Comparison of ENCODE assay signal across 19 cellular contexts in genomic region chr5:169756071-169756765, GRCh38.
A peak's percentile ranks its signal among the peaks of the same experiment; 100 is the strongest.
DNase-seq lines count a peak whose midpoint lies in the region; ATAC-seq, FAIRE-seq and TF ChIP-seq lines count a peak whose summit lies in the region.
"Had no signal": no experiment of that assay in that cellular context is flagged by ENCODE, and none has a peak within 500 bp of the region (broad histone marks: within the 10 kb centered on the region; RNA-seq: fewer than 3 reads in every experiment).

No MANE protein-coding gene starts in this region.

- DNase-seq in T-helper 2 cell treated with Interferon-gamma antibody and Interleukin-4, amounts not matched to agents 5 μg/mL and 100 μg/mL, for 36 hours (ENCODE audit: low spot score) = no peak
- DNase-seq in T-helper 2 cell (no peak), K562 (ENCODE audit: extremely low read depth in 1 of 4, low spot score in 3 of 4) (no peak), trophoblast cell (peak; percentile 62 to 66), GM23248 (no peak), AML-193 (lab: John Stamatoyannopoulos, UW) (no peak)
- DNase-seq: 8988T; Caco-2; CD4-positive, alpha-beta T cell; GF-D8; HCEC 1CT; KG1 had no signal

- no peak overlapping the region for H3K18ac ChIP-seq in trophoblast cell (ENCODE audit: low read length)

- TF ChIP-seq EP300 in K562 (IDR thresholded peaks at IDR 0.05; ENCODE audit: low read length) = no peak

- no peaks in the 10 kb centered on the region for H3K79me2 ChIP-seq in K562 (ENCODE audit: control insufficient read depth, insufficient read depth, low read length)
- H3K79me2 ChIP-seq in trophoblast cell (ENCODE audit: control insufficient read depth, insufficient read depth, low read length, poor library complexity) = no peaks in the 10 kb centered on the region
- no peaks in the 10 kb centered on the region for H3K79me2 ChIP-seq in GM23248 (ENCODE audit: insufficient read depth)

- H4K8ac ChIP-seq in trophoblast cell (ENCODE audit: low read depth, low read length) = no peak overlapping the region

- H3K27ac ChIP-seq in K562 (ENCODE audit: extremely low read depth, low read depth, low read length) = no peak overlapping the region
- no peak overlapping the region for H3K27ac ChIP-seq in trophoblast cell (ENCODE audit: low read depth, low read length)
- H3K27ac ChIP-seq in GM23248 = no peak overlapping the region
- H3K27ac ChIP-seq: BLaER1 treated with 17β-estradiol and CSF1 and Interleukin-3, amounts not matched to agents 10 nM and 100 nM had no signal

- no peak overlapping the region for H3K14ac ChIP-seq in trophoblast cell (ENCODE audit: low read length)

- peaks cover 26% of the 10 kb centered on the region for H3F3A ChIP-seq in GM23248 (ENCODE audit: insufficient read depth)

- no peaks in the 10 kb centered on the region for H3K79me1 ChIP-seq in trophoblast cell (ENCODE audit: low read length)

- no peaks in the 10 kb centered on the region for H3K27me3 Mint-ChIP-seq in T-helper 2 cell treated with Interferon-gamma antibody and Interleukin-4, amounts not matched to agents 5 μg/mL and 100 μg/mL, for 36 hours (ENCODE audit: low read depth)
- H3K27me3 Mint-ChIP-seq: B cell; CD4-positive, alpha-beta T cell; IgD-negative memory B cell had no signal

- WGBS in K562 (ENCODE audit: insufficient coverage, low coverage, missing lambda C conversion rate) = 65% methylated on average over 10 of the region's 10 CpGs
- no CpG with 5 or more reads among the region's 10 CpGs for WGBS in trophoblast cell (ENCODE audit: extremely low coverage, insufficient coverage, insufficient read length)
- 92 to 93% methylated on average over 10 of the region's 10 CpGs for WGBS in GM23248 (ENCODE audit: low coverage in 1 of 2, low lambda C conversion rate in 2 of 2, missing lambda C conversion rate in 2 of 2), 2 experiments

- no peak overlapping the region for H2BK12ac ChIP-seq in trophoblast cell (ENCODE audit: low read length)

- peaks cover 11% of the 10 kb centered on the region for H3K4me1 Mint-ChIP-seq in T-helper 2 cell treated with Interferon-gamma antibody and Interleukin-4, amounts not matched to agents 5 μg/mL and 100 μg/mL, for 36 hours (ENCODE audit: low read depth)
- H3K4me1 Mint-ChIP-seq: B cell had no signal

- H3K9me1 ChIP-seq in K562 (ENCODE audit: control insufficient read depth, insufficient read depth, low read length) = no peaks in the 10 kb centered on the region

- ATAC-seq in HG03469 (IDR thresholded peaks at IDR 0.05; ENCODE audit: unreplicated experiment) (peak; percentile 36), K562 (no peak), HG03521 (IDR thresholded peaks at IDR 0.05; ENCODE audit: unreplicated experiment) (no peak)
- ATAC-seq: HepG2 had no signal

- no peak overlapping the region for H3K4ac ChIP-seq in trophoblast cell (ENCODE audit: low read depth, low read length)

- no peak overlapping the region for H2AFZ ChIP-seq in K562 (ENCODE audit: low read depth, low read length)
- H2AFZ ChIP-seq in trophoblast cell (ENCODE audit: insufficient read depth, low read length, poor library complexity) = no peak overlapping the region
- H2AFZ ChIP-seq in GM23248 = no peak overlapping the region

- no peaks in the 10 kb centered on the region for H3K27me3 ChIP-seq in K562 (ENCODE audit: control insufficient read depth in 2 of 2, insufficient read depth in 2 of 2, low read length in 2 of 2)
- H3K27me3 ChIP-seq in trophoblast cell (ENCODE audit: insufficient read depth, low read length) = no peaks in the 10 kb centered on the region
- no peaks in the 10 kb centered on the region for H3K27me3 ChIP-seq in GM23248 (replicated peaks; ENCODE audit: insufficient read depth)
- H3K27me3 ChIP-seq: BLaER1 treated with 17β-estradiol and CSF1 and Interleukin-3, amounts not matched to agents 10 nM and 100 nM had no signal

- no peaks in the 10 kb centered on the region; a peak in 1 of 5 replicates for H3K4me1 ChIP-seq in K562 (replicated peaks in 1 of 2; ENCODE audit: control insufficient read depth in 2 of 2, insufficient read depth in 2 of 2, low read length in 2 of 2)
- H3K4me1 ChIP-seq in trophoblast cell (ENCODE audit: control insufficient read depth in 1 of 2, insufficient read depth in 2 of 2, low read length in 2 of 2) = no peaks in the 10 kb centered on the region
- H3K4me1 ChIP-seq in GM23248 (ENCODE audit: insufficient read depth) = peaks cover 25% of the 10 kb centered on the region
- H3K4me1 ChIP-seq: Caco-2 had no signal

- in situ Hi-C loops in K562 (cut with MboI) (no loop called here), GM23248 (cut with MboI) (no loop called here)

- no peaks in the 10 kb centered on the region for H4K20me1 ChIP-seq in K562 (replicated peaks; ENCODE audit: control insufficient read depth, insufficient read depth, low read length)
- no peaks in the 10 kb centered on the region for H4K20me1 ChIP-seq in GM23248 (ENCODE audit: insufficient read depth)

- no peak overlapping the region for H3K23ac ChIP-seq in trophoblast cell (ENCODE audit: low read length)

- POLR2A ChIA-PET in K562 (lab: Yijun Ruan, JAX) = no interaction called here

- peak overlapping the region; percentile 19 for H3K27ac Mint-ChIP-seq in T-helper 2 cell treated with Interferon-gamma antibody and Interleukin-4, amounts not matched to agents 5 μg/mL and 100 μg/mL, for 36 hours
- H3K27ac Mint-ChIP-seq: B cell; CD4-positive, alpha-beta T cell had no signal

- TF ChIP-seq RAD21 in K562 (CRISPR knock-in tag; conservative IDR thresholded peaks at IDR 0.05 in 1 of 2, IDR thresholded peaks at IDR 0.05 in 1 of 2) = no peak

- H3K9ac ChIP-seq in K562 (ENCODE audit: insufficient read depth in 1 of 2, low read depth in 2 of 2, low read length in 2 of 2) (no peak overlapping the region), trophoblast cell (ENCODE audit: low read length) (no peak overlapping the region), GM23248 (no peak overlapping the region)
- H3K9ac ChIP-seq: BLaER1 treated with 17β-estradiol and CSF1 and Interleukin-3, amounts not matched to agents 10 nM and 100 nM had no signal

- TF ChIP-seq CTCF in K562 (IDR thresholded peaks at IDR 0.05 in 2 of 3, conservative IDR thresholded peaks at IDR 0.05 in 1 of 3; ENCODE audit: insufficient read depth in 2 of 3, low read depth in 1 of 3, low read length in 3 of 3) = no peak

- H3K9me3 Mint-ChIP-seq in T-helper 2 cell treated with Interferon-gamma antibody and Interleukin-4, amounts not matched to agents 5 μg/mL and 100 μg/mL, for 36 hours = no peaks in the 10 kb centered on the region
- H3K9me3 Mint-ChIP-seq: CD4-positive, alpha-beta T cell; IgD-negative memory B cell had no signal

- no peak overlapping the region for H3K4me3 Mint-ChIP-seq in T-helper 2 cell treated with Interferon-gamma antibody and Interleukin-4, amounts not matched to agents 5 μg/mL and 100 μg/mL, for 36 hours
- H3K4me3 Mint-ChIP-seq: B cell; CD4-positive, alpha-beta T cell; IgD-negative memory B cell had no signal

- no peak overlapping the region for H4K91ac ChIP-seq in trophoblast cell (ENCODE audit: low read depth, low read length)

- no peak overlapping the region for H2BK5ac ChIP-seq in trophoblast cell (ENCODE audit: low read depth, low read length, poor library complexity)

- no peaks in the 10 kb centered on the region; the same call in 1 of the 2 replicates for H3K9me2 ChIP-seq in GM23248 (ENCODE audit: insufficient read depth)

- no peak overlapping the region for H4K12ac ChIP-seq in trophoblast cell (ENCODE audit: low read depth, low read length)

- intact Hi-C loops in K562 (cut with micrococcal nuclease) = no loop called here

- H2AK5ac ChIP-seq in trophoblast cell (ENCODE audit: low read length) = no peak overlapping the region

- no TSS peak for BruUV-seq in K562 (replicated peaks; lab: Mats Ljungman, UMichigan)

- H3K4me3 ChIP-seq in K562 (no peak overlapping the region), trophoblast cell (ENCODE audit: low read depth, low read length) (no peak overlapping the region), GM23248 (no peak overlapping the region)
- H3K4me3 ChIP-seq: BLaER1 treated with 17β-estradiol and CSF1 and Interleukin-3, amounts not matched to agents 10 nM and 100 nM had no signal

- H3K4me2 ChIP-seq in K562 (ENCODE audit: insufficient read depth, low read length) (no peak overlapping the region), trophoblast cell (ENCODE audit: low read length) (no peak overlapping the region), GM23248 (ENCODE audit: unreplicated experiment) (no peak overlapping the region)
- H3K4me2 ChIP-seq: BLaER1 treated with 17β-estradiol and CSF1 and Interleukin-3, amounts not matched to agents 10 nM and 100 nM had no signal

- H2BK120ac ChIP-seq in trophoblast cell (ENCODE audit: insufficient read depth, low read length, poor library complexity) = no peak overlapping the region

- TF ChIP-seq POLR2A in K562 (conservative IDR thresholded peaks at IDR 0.05) = no peak

- no peaks in the 10 kb centered on the region; the same call in 2 of the 3 replicates for H3K36me3 ChIP-seq in K562 (ENCODE audit: control insufficient read depth, insufficient read depth, low read length)
- H3K36me3 ChIP-seq in trophoblast cell (ENCODE audit: control insufficient read depth in 1 of 2, insufficient read depth in 2 of 2, low read length in 2 of 2) = no peaks in the 10 kb centered on the region
- no peaks in the 10 kb centered on the region for H3K36me3 ChIP-seq in GM23248 (ENCODE audit: low read depth)

- CTCF ChIA-PET in K562 (lab: Yijun Ruan, JAX; ENCODE audit: low intra/inter-chr PET ratio) = no interaction called here

- peaks cover 45% of the 10 kb centered on the region for H3K36me3 Mint-ChIP-seq in T-helper 2 cell treated with Interferon-gamma antibody and Interleukin-4, amounts not matched to agents 5 μg/mL and 100 μg/mL, for 36 hours (ENCODE audit: low read depth)

- FAIRE-seq in K562 (lab: Jason Lieb, UNC) = peak; percentile 60
- FAIRE-seq: D721Med, HepG2 had no signal

- H3K9me3 ChIP-seq in K562 (replicated peaks; ENCODE audit: control insufficient read depth, insufficient read depth, low read depth, low read length) = no peaks in the 10 kb centered on the region
- H3K9me3 ChIP-seq in trophoblast cell (ENCODE audit: insufficient read depth, low read depth, low read length) = no peaks in the 10 kb centered on the region
- H3K9me3 ChIP-seq in GM23248 (ENCODE audit: low read depth) = no peaks in the 10 kb centered on the region
- H3K9me3 ChIP-seq: BLaER1 treated with 17β-estradiol and CSF1 and Interleukin-3, amounts not matched to agents 10 nM and 100 nM; Caco-2 had no signal

TF ChIP-seq in K562, 482 proteins besides CTCF, POLR2A, EP300 and RAD21 (continues in another document):
- TF ChIP-seq, protein P1, sequence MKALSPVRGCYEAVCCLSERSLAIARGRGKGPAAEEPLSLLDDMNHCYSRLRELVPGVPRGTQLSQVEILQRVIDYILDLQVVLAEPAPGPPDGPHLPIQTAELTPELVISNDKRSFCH (CRISPR knock-in tag; IDR thresholded peaks at IDR 0.05) = no peak
- TF ChIP-seq, protein P1 (tag; IDR thresholded peaks at IDR 0.05) = no peak
- TF ChIP-seq CBX1 (IDR thresholded peaks at IDR 0.05; ENCODE audit: low read depth) = no peak
- no peak for TF ChIP-seq MEF2D (tag; conservative IDR thresholded peaks at IDR 0.05; ENCODE audit: low read depth)
- TF ChIP-seq SIRT6 (IDR thresholded peaks at IDR 0.05; ENCODE audit: low read depth, low read length) = no peak

Comparison
In these comparisons a context has a peak if more than half of its experiments do, and no peak if none do; other contexts are left out.
1. DNase-seq: peak in trophoblast cell (2 of 2); none in T-helper 2 cell treated with Interferon-gamma antibody and Interleukin-4, amounts not matched to agents 5 μg/mL and 100 μg/mL, for 36 hours (single experiment), T-helper 2 cell (0 of 5), K562 (0 of 4), GM23248 (single experiment) and AML-193 (0 of 2).